8 cellular contexts compared by ENCODE assay signal in genomic region chr15:100880139-100880896, GRCh38. TPM values are rescaled to one million over a fixed set of nuclear protein-coding genes. Genes with fewer than 3 reads are reported as not detected.
DNase-seq lines count a peak whose midpoint lies in the region; ATAC-seq and TF ChIP-seq lines count a peak whose summit lies in the region.

No MANE protein-coding gene starts in this region.

- DNase-seq in HFFc6, result no peak
- no peak for DNase-seq in ascending aorta (ENCODE audit: low spot score in 2 of 2)
- DNase-seq in spleen, result no peak
- DNase-seq in NCI-H2196 (lab: John Stamatoyannopoulos, UW; ENCODE audit: unreplicated experiment), result no peak
- no peak for DNase-seq in aorta
- no peak for DNase-seq in cerebellum (ENCODE audit: low spot score)

- no peaks in the 10 kb centered on the region for H3K9me3 Mint-ChIP-seq in HFFc6

- peak overlapping the region; percentile 56; the same call in 1 of the 2 replicates for H3K4me3 Mint-ChIP-seq in HFFc6

- H3K9me3 ChIP-seq in ascending aorta (no peaks in the 10 kb centered on the region), iPS-18c (ENCODE audit: control insufficient read depth, insufficient read depth, low read length) (no peaks in the 10 kb centered on the region), spleen (no peaks in the 10 kb centered on the region), aorta (ENCODE audit: control insufficient read depth, low read length) (no peaks in the 10 kb centered on the region)

- H3K4me3 ChIP-seq in ascending aorta (peak overlapping the region; percentile 62 to 66), iPS-18c (ENCODE audit: insufficient read depth, low read depth, low read length) (peak overlapping the region; percentile 54), spleen (peak overlapping the region in 7 of 8 donors; percentile 39 to 74 (median 50)), aorta (ENCODE audit: low read length in 2 of 2) (peak overlapping the region in 1 of 2 donors; percentile 15)

- H3K27me3 ChIP-seq in ascending aorta (peaks cover 7% of the 10 kb centered on the region), spleen (replicated peaks in 1 of 7) (peaks cover 0 to 94% (median 44%) of the 10 kb centered on the region in 7 donors), aorta (ENCODE audit: control insufficient read depth in 1 of 2, insufficient read depth in 2 of 2, low read length in 1 of 2) (peaks cover 0 to 2% of the 10 kb centered on the region in 2 donors)

- no peaks in the 10 kb centered on the region for H3K36me3 ChIP-seq in ascending aorta
- H3K36me3 ChIP-seq in spleen, result no peaks in the 10 kb centered on the region
- H3K36me3 ChIP-seq in aorta (ENCODE audit: control insufficient read depth in 1 of 2, insufficient read depth in 2 of 2, low read length in 1 of 2), result no peaks in the 10 kb centered on the region

- H3K27ac ChIP-seq in ascending aorta (no peak overlapping the region), spleen (no peak overlapping the region), aorta (ENCODE audit: low read depth in 1 of 2, low read length in 2 of 2) (no peak overlapping the region)

- peaks cover 21% of the 10 kb centered on the region for H3K27me3 Mint-ChIP-seq in HFFc6 (ENCODE audit: insufficient read depth)

- ATAC-seq in HG02678 (IDR thresholded peaks at IDR 0.05; ENCODE audit: unreplicated experiment) (no peak), aorta (ENCODE audit: low FRiP score) (no peak)

- H3K27ac Mint-ChIP-seq in HFFc6, result no peak overlapping the region

- H3K36me3 Mint-ChIP-seq in HFFc6 (ENCODE audit: low read depth), result no peaks in the 10 kb centered on the region

- WGBS in spleen, 5 donors, result 4 to 13% (median 8%) methylated on average over 45 to 80 of the region's 80 CpGs
- WGBS in aorta, 2 donors, result 6 to 10% methylated on average over 75 to 80 of the region's 80 CpGs

- intact Hi-C loops in ascending aorta (cut with DNase I), result no loop called here
- intact Hi-C loops in spleen (cut with DNase I; ENCODE audit: low total_unique reads), result no loop called here
- intact Hi-C loops in aorta (cut with DNase I), result loop anchor here in 1 of 2 donors (10.0 kb wide), 1 partner anchor 1266 kb away; no protein-coding TSS in a partner anchor

- H3K4me1 ChIP-seq in ascending aorta (no peaks in the 10 kb centered on the region), spleen (peaks cover 6 to 29% (median 18%) of the 10 kb centered on the region in 6 donors), aorta (ENCODE audit: control insufficient read depth in 1 of 2, insufficient read depth in 2 of 2, low read length in 2 of 2) (no peaks in the 10 kb centered on the region)

- TF ChIP-seq CTCF in HFFc6 (IDR thresholded peaks at IDR 0.05) (no peak), ascending aorta (IDR thresholded peaks at IDR 0.05) (no peak), spleen (IDR thresholded peaks at IDR 0.05 in 8 of 11, conservative IDR thresholded peaks at IDR 0.05 in 3 of 11) (no peak)

- TF ChIP-seq POLR2A in spleen (IDR thresholded peaks at IDR 0.05), result no peak

- H3K4me1 Mint-ChIP-seq in HFFc6 (ENCODE audit: low read depth), result no peaks in the 10 kb centered on the region

RNA-seq across cellular contexts. Expression of gene ALDH1A3, which starts 0.7 kb away (rescaled TPM):
- total RNA-seq in HFFc6 (2021; fragmentation: NEBNext Ultra II Directional; extraction: Animal tissue kit (Norgen Biotek cat#: 25700)), result 1 to 10 TPM in 5 of 6 experiments, under 1 TPM in 1; 1.00 to 2.5 (median 1.9) TPM
- total RNA-seq in ascending aorta, result 10.9 TPM
- total RNA-seq in spleen, result 10 to 100 TPM in 2 of 7 donors, 1 to 10 TPM in 4, under 1 TPM in 1; 0.94 to 22.3 (median 6.4) TPM
- 1 to 10 TPM; 1.1 to 4.0 (median 1.4) TPM for polyA plus RNA-seq in spleen
- total RNA-seq in aorta, result 10 to 100 TPM in 1 of 2 donors, 1 to 10 TPM in 1; 7.0 to 19.0 TPM
- 1 to 10 TPM; 4.5 to 6.4 TPM for polyA plus RNA-seq in aorta
- 46.3 TPM for total RNA-seq in cerebellum

RNA-seq across cellular contexts. Expression of gene LRRK1, which starts 38.8 kb away (rescaled TPM):
- total RNA-seq in HFFc6 (2021; fragmentation: NEBNext Ultra II Directional; extraction: Animal tissue kit (Norgen Biotek cat#: 25700)), result 10 to 100 TPM; 11.4 to 14.8 (median 13.5) TPM
- total RNA-seq in ascending aorta (105 TPM), spleen (10 to 100 TPM; 31.3 to 60.2 (median 49.9) TPM), aorta (10 to 100 TPM; 20.0 to 34.0 TPM), cerebellum (8.9 TPM)
- polyA plus RNA-seq in spleen (10 to 100 TPM; 12.0 to 23.6 (median 12.8) TPM), aorta (1 to 10 TPM; 4.0 to 6.6 TPM)
